ENCODE assay signal across 9 cellular contexts in the genomic region with DNA sequence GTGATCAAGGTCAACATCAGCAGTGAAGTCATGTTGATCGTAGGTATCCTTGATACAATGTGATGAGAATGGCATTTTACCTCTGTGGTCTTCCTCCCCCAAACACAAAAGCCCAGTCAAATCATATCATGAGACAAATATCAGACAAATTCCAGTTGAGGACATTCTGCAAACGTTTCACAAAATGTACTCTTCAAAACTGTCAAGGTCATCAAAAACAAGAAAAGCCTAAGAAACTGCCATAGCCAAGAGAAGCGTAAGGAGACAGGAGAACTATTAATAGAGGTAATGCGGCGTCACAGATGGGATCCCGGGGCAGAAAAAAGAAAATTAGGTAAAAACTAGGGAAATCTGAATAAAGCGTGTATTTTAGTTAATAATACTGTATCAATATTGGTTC.
"Had no signal": no experiment of that assay in that cellular context is flagged by ENCODE, and none has a peak within 500 bp of the region (broad histone marks: within the 10 kb centered on the region; RNA-seq: fewer than 3 reads in every experiment).

No MANE protein-coding gene starts in this region.

- H3K4me2 ChIP-seq: KMS-11 had no signal

- H3K27ac ChIP-seq: GM23248, KMS-11 had no signal

- H2AFZ ChIP-seq: GM23248 had no signal

- FAIRE-seq: H54, HTR-8/SVneo had no signal

- H3K4me3 ChIP-seq: GM23248 had no signal

- H3K4me3 Mint-ChIP-seq: H9 had no signal

- H3K27ac Mint-ChIP-seq: H9 had no signal

- DNase-seq: GM23248, GOT3, H9, HCEC 1CT, Karpas-422, KBM-7 had no signal

- H3K9ac ChIP-seq: GM23248, KMS-11 had no signal
